8 cellular contexts compared by ENCODE assay signal in genomic region chr15:88912500-88912921, GRCh38. TPM values are rescaled to one million over a fixed set of nuclear protein-coding genes. Genes with fewer than 3 reads are reported as not detected.
A peak's percentile ranks its signal among the peaks of the same experiment; 100 is the strongest.
DNase-seq lines count a peak whose midpoint lies in the region; ATAC-seq, FAIRE-seq and TF ChIP-seq lines count a peak whose summit lies in the region.

No MANE protein-coding gene starts in this region.

- H3K4me2 ChIP-seq in astrocyte (ENCODE audit: low read length): peak overlapping the region; percentile 100

- no peaks in the 10 kb centered on the region for H3K27me3 ChIP-seq in astrocyte (ENCODE audit: insufficient read depth, low read length)

- H3K9me3 Mint-ChIP-seq in T-helper 2 cell treated with Interferon-gamma antibody and Interleukin-4, amounts not matched to agents 5 μg/mL and 100 μg/mL, for 36 hours: no peaks in the 10 kb centered on the region
- peaks cover 2% of the 10 kb centered on the region for H3K9me3 Mint-ChIP-seq in astrocyte (ENCODE audit: unreplicated experiment)
- no peaks in the 10 kb centered on the region for H3K9me3 Mint-ChIP-seq in stimulated activated naive B cell treated with anti-CD40 and anti-IgM and Interleukin-4, amounts not matched to agents 10 μg/mL and 1 μg/mL and 100 μg/mL, for 72 hours

- peak overlapping the region; percentile 86 for H3K4me3 ChIP-seq in astrocyte (ENCODE audit: insufficient read depth, low read depth, low read length)

- H3K36me3 ChIP-seq in astrocyte (ENCODE audit: insufficient read depth, low read length): peaks cover 16% of the 10 kb centered on the region

- peak overlapping the region; percentile 95 for H3K9ac ChIP-seq in astrocyte (ENCODE audit: low read length)

- peaks cover 6% of the 10 kb centered on the region for H3K27me3 Mint-ChIP-seq in T-helper 2 cell treated with Interferon-gamma antibody and Interleukin-4, amounts not matched to agents 5 μg/mL and 100 μg/mL, for 36 hours (ENCODE audit: low read depth)
- H3K27me3 Mint-ChIP-seq in astrocyte (ENCODE audit: low read depth, unreplicated experiment): no peaks in the 10 kb centered on the region
- peaks cover 5 to 16% of the 10 kb centered on the region in 2 donors for H3K27me3 Mint-ChIP-seq in stimulated activated naive B cell treated with anti-CD40 and anti-IgM and Interleukin-4, amounts not matched to agents 10 μg/mL and 1 μg/mL and 100 μg/mL, for 72 hours

- peaks cover 6% of the 10 kb centered on the region for H3K36me3 Mint-ChIP-seq in T-helper 2 cell treated with Interferon-gamma antibody and Interleukin-4, amounts not matched to agents 5 μg/mL and 100 μg/mL, for 36 hours (ENCODE audit: low read depth)
- H3K36me3 Mint-ChIP-seq in astrocyte (ENCODE audit: low read depth, unreplicated experiment): peaks cover 13% of the 10 kb centered on the region
- H3K36me3 Mint-ChIP-seq in stimulated activated naive B cell treated with anti-CD40 and anti-IgM and Interleukin-4, amounts not matched to agents 10 μg/mL and 1 μg/mL and 100 μg/mL, for 72 hours: no peaks in the 10 kb centered on the region

- ATAC-seq in stimulated activated naive B cell treated with anti-CD40 and anti-IgM and Interleukin-4, amounts not matched to agents 10 μg/mL and 1 μg/mL and 100 μg/mL, for 72 hours (replicated peaks): no peak
- no peak for ATAC-seq in GM21360 (IDR thresholded peaks at IDR 0.05; ENCODE audit: unreplicated experiment)

- H4K20me1 ChIP-seq in astrocyte (ENCODE audit: insufficient read depth, low read length): peaks cover 47% of the 10 kb centered on the region

- H3K4me1 ChIP-seq in astrocyte (ENCODE audit: insufficient read depth, low read length): peaks cover 38% of the 10 kb centered on the region

- no peak for FAIRE-seq in astrocyte (lab: Jason Lieb, UNC)

- H3K27ac ChIP-seq in astrocyte (ENCODE audit: low read depth, low read length): peak overlapping the region; percentile 88

- peaks cover 14% of the 10 kb centered on the region for H3K4me1 Mint-ChIP-seq in T-helper 2 cell treated with Interferon-gamma antibody and Interleukin-4, amounts not matched to agents 5 μg/mL and 100 μg/mL, for 36 hours (ENCODE audit: low read depth)
- peaks cover 39% of the 10 kb centered on the region for H3K4me1 Mint-ChIP-seq in astrocyte (ENCODE audit: low read depth, unreplicated experiment)
- H3K4me1 Mint-ChIP-seq in stimulated activated naive B cell treated with anti-CD40 and anti-IgM and Interleukin-4, amounts not matched to agents 10 μg/mL and 1 μg/mL and 100 μg/mL, for 72 hours: peaks cover 13 to 27% of the 10 kb centered on the region in 2 donors

- H3K79me2 ChIP-seq in astrocyte (ENCODE audit: insufficient read depth, low read length): peaks cover 54% of the 10 kb centered on the region

- H3K4me3 Mint-ChIP-seq in T-helper 2 cell treated with Interferon-gamma antibody and Interleukin-4, amounts not matched to agents 5 μg/mL and 100 μg/mL, for 36 hours: peak overlapping the region; percentile 84
- peak overlapping the region; percentile 92 for H3K4me3 Mint-ChIP-seq in astrocyte (ENCODE audit: unreplicated experiment)
- peak overlapping the region; percentile 86 to 90 for H3K4me3 Mint-ChIP-seq in stimulated activated naive B cell treated with anti-CD40 and anti-IgM and Interleukin-4, amounts not matched to agents 10 μg/mL and 1 μg/mL and 100 μg/mL, for 72 hours

- H3K27ac Mint-ChIP-seq in T-helper 2 cell treated with Interferon-gamma antibody and Interleukin-4, amounts not matched to agents 5 μg/mL and 100 μg/mL, for 36 hours: no peak overlapping the region
- H3K27ac Mint-ChIP-seq in astrocyte (ENCODE audit: unreplicated experiment): peak overlapping the region; percentile 53
- no peak overlapping the region for H3K27ac Mint-ChIP-seq in stimulated activated naive B cell treated with anti-CD40 and anti-IgM and Interleukin-4, amounts not matched to agents 10 μg/mL and 1 μg/mL and 100 μg/mL, for 72 hours

- TF ChIP-seq CTCF in astrocyte (IDR thresholded peaks at IDR 0.05; ENCODE audit: insufficient read depth, low read depth, low read length): no peak

- no peak for DNase-seq in T-helper 2 cell treated with Interferon-gamma antibody and Interleukin-4, amounts not matched to agents 5 μg/mL and 100 μg/mL, for 36 hours (ENCODE audit: low spot score)
- no peak for DNase-seq in T-helper 2 cell
- DNase-seq in astrocyte (ENCODE audit: low read depth): no peak
- peak; percentile 68 for DNase-seq in islet precursor cell
- no peak for DNase-seq in stimulated activated naive B cell treated with anti-CD40 and anti-IgM and Interleukin-4, amounts not matched to agents 10 μg/mL and 1 μg/mL and 100 μg/mL, for 72 hours
- DNase-seq in NCI-H2029 treated with DMSO at 0.1 percent for 48 hours (lab: John Stamatoyannopoulos, UW): no peak
- no peak for DNase-seq in NK-92 (lab: John Stamatoyannopoulos, UW; ENCODE audit: unreplicated experiment)

- H2AFZ ChIP-seq in astrocyte (ENCODE audit: low read depth, low read length): peak overlapping the region; percentile 54

- H3K9me3 ChIP-seq in astrocyte (ENCODE audit: insufficient read depth, low read depth, low read length): no peaks in the 10 kb centered on the region

RNA-seq across cellular contexts. Expression of gene MFGE8, which starts 0.7 kb away (rescaled TPM):
- 276 and 302 TPM in 2 replicates for total RNA-seq in astrocyte

RNA-seq across cellular contexts. Expression of gene HAPLN3, which starts 17.2 kb away (rescaled TPM):
- total RNA-seq in astrocyte: 6.8 and 8.2 TPM in 2 replicates
